ENCODE assay signal across 8 cellular contexts in the genomic region with DNA sequence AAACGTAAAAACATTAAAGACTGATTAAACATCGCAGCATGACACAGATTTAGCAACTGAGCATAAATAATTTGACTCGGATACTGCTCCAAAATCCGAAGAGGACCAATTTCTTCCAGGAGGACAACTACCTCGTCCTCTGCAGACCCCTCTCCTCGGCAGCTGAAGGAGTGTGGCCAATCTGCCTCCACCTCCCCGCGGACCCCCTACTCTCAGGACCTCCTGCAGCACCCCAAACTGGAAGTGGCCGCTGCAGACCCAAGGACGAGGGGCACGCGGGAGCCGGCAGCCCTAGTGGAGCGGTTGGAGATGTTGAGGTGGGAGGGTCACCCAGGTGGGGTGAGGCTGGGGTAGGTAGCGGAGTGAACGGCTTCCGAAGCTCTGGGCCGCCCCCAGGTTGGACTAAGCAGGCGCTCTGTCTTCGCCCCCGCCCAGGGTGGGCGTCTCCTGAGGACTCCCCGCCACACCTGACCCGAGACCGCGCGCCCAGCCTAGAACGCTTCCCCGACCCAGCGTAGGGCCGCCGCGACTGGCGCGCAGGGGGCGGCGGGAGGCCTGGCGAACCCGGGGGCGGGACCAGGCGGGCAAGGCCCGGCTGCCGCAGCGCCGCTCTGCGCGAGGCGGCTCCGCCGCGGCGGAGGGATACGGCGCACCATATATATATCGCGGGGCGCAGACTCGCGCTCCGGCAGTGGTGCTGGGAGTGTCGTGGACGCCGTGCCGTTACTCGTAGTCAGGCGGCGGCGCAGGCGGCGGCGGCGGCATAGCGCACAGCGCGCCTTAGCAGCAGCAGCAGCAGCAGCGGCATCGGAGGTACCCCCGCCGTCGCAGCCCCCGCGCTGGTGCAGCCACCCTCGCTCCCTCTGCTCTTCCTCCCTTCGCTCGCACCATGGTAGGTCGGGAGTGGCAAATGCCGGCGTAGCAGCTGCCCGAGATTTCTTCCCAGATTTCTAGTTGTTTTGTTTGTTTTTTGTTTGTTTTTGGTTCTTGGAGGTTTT. TPM values are rescaled to one million over a fixed set of nuclear protein-coding genes. Genes with fewer than 3 reads are reported as not detected.
DNase-seq lines count a peak whose midpoint lies in the region; TF ChIP-seq lines count a peak whose summit lies in the region.

A gene (plus strand): TSS at position 688 of the 998 bp plus-strand sequence. CDS start 202 bp downstream, at position 890.

- H3K9me2 ChIP-seq in GM23248 (ENCODE audit: insufficient read depth), result no peaks in the 10 kb centered on the region

- in situ Hi-C loops in GM23248 (cut with MboI), result no loop called here

- H3K36me3 ChIP-seq in GM23248 (ENCODE audit: low read depth), result peaks cover 8% of the 10 kb centered on the region
- H3K36me3 ChIP-seq in neural progenitor cell, result no peaks in the 10 kb centered on the region
- H3K36me3 ChIP-seq in stomach smooth muscle (ENCODE audit: control insufficient read depth in 2 of 2, insufficient read depth in 2 of 2, low read length in 2 of 2), result peaks cover 8 to 11% of the 10 kb centered on the region in 2 donors

- H3K79me2 ChIP-seq in GM23248 (ENCODE audit: insufficient read depth), result peaks cover 44% of the 10 kb centered on the region
- peaks cover 47% of the 10 kb centered on the region for H3K79me2 ChIP-seq in neural progenitor cell (ENCODE audit: low read depth)

- DNase-seq in EH (ENCODE audit: low read depth) (peak; percentile 88), GM23248 (peak; percentile 92), LHCN-M2 (ENCODE audit: low read depth) (peak; percentile 90), SHP77 (lab: John Stamatoyannopoulos, UW) (peak; percentile 76 to 78), activated gamma-delta T cell (lab: John Stamatoyannopoulos, UW) (peak; percentile 93), fibroblast of villous mesenchyme (ENCODE audit: low read depth) (peak; percentile 94), neural progenitor cell (ENCODE audit: low spot score) (peak; percentile 96)

- peak within 1 kb of the TSS; percentile 94 for H2AFZ ChIP-seq in GM23248
- H2AFZ ChIP-seq in neural progenitor cell (replicated peaks), result peak within 1 kb of the TSS; percentile 65

- H3K4me2 ChIP-seq in GM23248 (ENCODE audit: unreplicated experiment) (peak within 1 kb of the TSS; percentile 94), neural progenitor cell (peak within 1 kb of the TSS; percentile 98)

- TF ChIP-seq CTCF in fibroblast of villous mesenchyme (IDR thresholded peaks at IDR 0.05; ENCODE audit: insufficient read depth, low read depth, low read length), result no peak
- TF ChIP-seq CTCF in neural progenitor cell (IDR thresholded peaks at IDR 0.05), result no peak

- H3K9me3 ChIP-seq in GM23248 (ENCODE audit: low read depth) (no peaks in the 10 kb centered on the region), neural progenitor cell (ENCODE audit: low read depth) (no peaks in the 10 kb centered on the region), stomach smooth muscle (ENCODE audit: control insufficient read depth in 2 of 2, low read length in 2 of 2) (no peaks in the 10 kb centered on the region)

- 3% methylated on average over 54 to 58 of the region's 89 CpGs for WGBS in GM23248 (ENCODE audit: low coverage in 1 of 2, low lambda C conversion rate in 2 of 2, missing lambda C conversion rate in 2 of 2), 2 experiments

- peak within 1 kb of the TSS; percentile 49 for H3K27ac ChIP-seq in GM23248
- H3K27ac ChIP-seq in neural progenitor cell, result peak within 1 kb of the TSS; percentile 64
- peak within 1 kb of the TSS; percentile 82 for H3K27ac ChIP-seq in stomach smooth muscle (ENCODE audit: low read length)

- H3K4me3 Mint-ChIP-seq in neural progenitor cell, result peak within 1 kb of the TSS; percentile 97

- H3K27me3 Mint-ChIP-seq in neural progenitor cell (ENCODE audit: insufficient read depth, low read depth), result peaks cover 4% of the 10 kb centered on the region

- peaks cover 25% of the 10 kb centered on the region for H3K4me1 Mint-ChIP-seq in neural progenitor cell

- no peaks in the 10 kb centered on the region for H3K9me3 Mint-ChIP-seq in neural progenitor cell

- H4K20me1 ChIP-seq in GM23248 (ENCODE audit: insufficient read depth) (peaks cover 20% of the 10 kb centered on the region), neural progenitor cell (ENCODE audit: low read depth) (peaks cover 44% of the 10 kb centered on the region)

- H3K4me3 ChIP-seq in GM23248, result peak within 1 kb of the TSS; percentile 98
- H3K4me3 ChIP-seq in fibroblast of villous mesenchyme (ENCODE audit: low read depth, low read length), result peak within 1 kb of the TSS; percentile 98
- peak within 1 kb of the TSS; percentile 100 for H3K4me3 ChIP-seq in neural progenitor cell
- peak within 1 kb of the TSS; percentile 94 to 96 for H3K4me3 ChIP-seq in stomach smooth muscle (ENCODE audit: low read length in 2 of 2)

- peaks cover 18% of the 10 kb centered on the region for H3K4me1 ChIP-seq in GM23248 (ENCODE audit: insufficient read depth)
- H3K4me1 ChIP-seq in neural progenitor cell, result peaks cover 10% of the 10 kb centered on the region
- peaks cover 22% of the 10 kb centered on the region for H3K4me1 ChIP-seq in stomach smooth muscle (ENCODE audit: control insufficient read depth, insufficient read depth, low read length)

- H3K27me3 ChIP-seq in GM23248 (replicated peaks; ENCODE audit: insufficient read depth), result no peaks in the 10 kb centered on the region
- peaks cover 3% of the 10 kb centered on the region for H3K27me3 ChIP-seq in neural progenitor cell
- H3K27me3 ChIP-seq in stomach smooth muscle (ENCODE audit: control insufficient read depth in 1 of 2, insufficient read depth in 2 of 2, low read length in 2 of 2), result no peaks in the 10 kb centered on the region

- peak within 1 kb of the TSS; percentile 90 for H3K9ac ChIP-seq in GM23248
- peak within 1 kb of the TSS; percentile 72 for H3K9ac ChIP-seq in neural progenitor cell
- H3K9ac ChIP-seq in stomach smooth muscle (ENCODE audit: low read length in 2 of 2), result peak within 1 kb of the TSS; percentile 85 to 91

- H3K36me3 Mint-ChIP-seq in neural progenitor cell, result peaks cover 13% of the 10 kb centered on the region

- H3K27ac Mint-ChIP-seq in neural progenitor cell, result peak within 1 kb of the TSS; percentile 94

- peaks cover 21% of the 10 kb centered on the region for H3F3A ChIP-seq in GM23248 (ENCODE audit: insufficient read depth)
- H3F3A ChIP-seq in neural progenitor cell (ENCODE audit: low read depth), result peaks cover 19% of the 10 kb centered on the region

RNA-seq across cellular contexts. Expression of the gene that starts here (rescaled TPM):
- total RNA-seq in GM23248 (2014; rRNA removed; shearing (Covaris generic)), result 281 and 307 TPM in 2 replicates
- 782 and 785 TPM in 2 replicates for polyA plus RNA-seq in GM23248 (2016; fragmentation: Nextera tagmentation; extraction: Ambion mirVana)
- 290 and 350 TPM in 2 replicates for total RNA-seq in LHCN-M2 (2014; rRNA removed)
- 240 TPM for polyA plus RNA-seq in LHCN-M2 (2012)
- 173 and 286 TPM in 2 replicates for total RNA-seq in fibroblast of villous mesenchyme
- 273 and 362 TPM in 2 replicates for total RNA-seq in neural progenitor cell (ENCODE audit: low replicate concordance)

Comparison
In these comparisons a context has a peak if more than half of its experiments do, and no peak if none do; other contexts are left out.
1. Peak in every context shown above with its lines: DNase-seq, H3K4me3 ChIP-seq and H3K27ac ChIP-seq.